16 cellular contexts compared by ENCODE assay signal in genomic region chrX:16604300-16604699, GRCh38. TPM values are rescaled to one million over a fixed set of nuclear protein-coding genes. Genes with fewer than 3 reads are reported as not detected.
A peak's percentile ranks its signal among the peaks of the same experiment; 100 is the strongest.
DNase-seq lines count a peak whose midpoint lies in the region; ATAC-seq and TF ChIP-seq lines count a peak whose summit lies in the region.
"Had no signal": no experiment of that assay in that cellular context is flagged by ENCODE, and none has a peak within 500 bp of the region (broad histone marks: within the 10 kb centered on the region; RNA-seq: fewer than 3 reads in every experiment).

No MANE protein-coding gene starts in this region.

- H3K27me3 ChIP-seq in heart left ventricle, result peaks cover 0 to 7% (median 0%) of the 10 kb centered on the region in 9 donors
- H3K27me3 ChIP-seq in esophagus squamous epithelium, result no peaks in the 10 kb centered on the region
- H3K27me3 ChIP-seq: spleen, upper lobe of right lung had no signal

- DNase-seq in activated CD4-positive, alpha-beta T cell treated with anti-CD3 and anti-CD28 coated beads, Interleukin-2, amount 10 ng/mL, durations not matched to agents 7 days and 5 days, result no peak
- no peak for DNase-seq in activated CD4-positive, alpha-beta T cell treated with anti-CD3 and anti-CD28 coated beads, Interleukin-2, amount 50 U/mL, for 48 hours
- no peak for DNase-seq in activated CD8-positive, alpha-beta T cell treated with anti-CD3 and anti-CD28 coated beads for 36 hours
- DNase-seq in heart left ventricle, result no peak
- DNase-seq in sciatic nerve (ENCODE audit: low spot score), result no peak
- DNase-seq in esophagus squamous epithelium (lab: John Stamatoyannopoulos, UW), result no peak
- no peak for DNase-seq in globus pallidus (ENCODE audit: low spot score)
- no peak for DNase-seq in epidermal melanocyte (ENCODE audit: insufficient read length, low spot score)
- DNase-seq: naive B cell, spleen, upper lobe of right lung had no signal

- peaks cover 0 to 26% (median 4%) of the 10 kb centered on the region in 12 donors for H3K4me1 ChIP-seq in heart left ventricle
- no peaks in the 10 kb centered on the region for H3K4me1 ChIP-seq in esophagus squamous epithelium
- H3K4me1 ChIP-seq: spleen, upper lobe of right lung had no signal

- POLR2A ChIA-PET in activated CD4-positive, alpha-beta T cell treated with anti-CD3 and anti-CD28 coated beads, Interleukin-2, amount 10 ng/mL, durations not matched to agents 7 days and 5 days (lab: Charles Lee), result no interaction called here
- POLR2A ChIA-PET in activated CD8-positive, alpha-beta T cell treated with anti-CD3 and anti-CD28 coated beads for 36 hours (lab: Charles Lee), result no interaction called here

- peak overlapping the region; percentile 3 to 83 (median 66) for H3K27ac ChIP-seq in heart left ventricle
- peak overlapping the region in 2 of 4 donors; percentile 29 to 38 for H3K27ac ChIP-seq in esophagus squamous epithelium
- H3K27ac ChIP-seq: GM23248, upper lobe of right lung had no signal

- CTCF ChIA-PET in activated CD4-positive, alpha-beta T cell treated with anti-CD3 and anti-CD28 coated beads, Interleukin-2, amount 10 ng/mL, durations not matched to agents 7 days and 5 days (lab: Charles Lee), result no interaction called here
- CTCF ChIA-PET in activated CD8-positive, alpha-beta T cell treated with anti-CD3 and anti-CD28 coated beads for 36 hours (lab: Charles Lee), result no interaction called here

- ATAC-seq in activated CD8-positive, alpha-beta T cell treated with anti-CD3 and anti-CD28 coated beads for 36 hours, result no peak
- ATAC-seq in heart left ventricle, result peak; percentile 40 to 64 (median 44)
- ATAC-seq in sciatic nerve, result peak; percentile 32

- H3K9me3 ChIP-seq in heart left ventricle (no peaks in the 10 kb centered on the region), esophagus squamous epithelium (no peaks in the 10 kb centered on the region)
- H3K9me3 ChIP-seq: spleen, upper lobe of right lung had no signal

- TF ChIP-seq POLR2A in heart left ventricle (IDR thresholded peaks at IDR 0.05) (no peak), esophagus squamous epithelium (IDR thresholded peaks at IDR 0.05) (no peak)

- H3K4me3 ChIP-seq in heart left ventricle (no peak overlapping the region), esophagus squamous epithelium (no peak overlapping the region)
- H3K4me3 ChIP-seq: GM23248, spleen, upper lobe of right lung had no signal

- peak overlapping the region; percentile 92 for H3K27ac Mint-ChIP-seq in activated CD4-positive, alpha-beta T cell treated with anti-CD3 and anti-CD28 coated beads, Interleukin-2, amount 10 ng/mL, durations not matched to agents 7 days and 5 days
- peak overlapping the region; percentile 91 for H3K27ac Mint-ChIP-seq in activated CD8-positive, alpha-beta T cell treated with anti-CD3 and anti-CD28 coated beads for 36 hours

- H3K4me3 Mint-ChIP-seq in activated CD4-positive, alpha-beta T cell treated with anti-CD3 and anti-CD28 coated beads, Interleukin-2, amount 10 ng/mL, durations not matched to agents 7 days and 5 days, result peak overlapping the region; percentile 28
- no peak overlapping the region for H3K4me3 Mint-ChIP-seq in activated CD8-positive, alpha-beta T cell treated with anti-CD3 and anti-CD28 coated beads for 36 hours

- WGBS in heart left ventricle, 4 donors, result 56 to 68% (median 64%) methylated on average over 2 of the region's 2 CpGs
- WGBS in esophagus squamous epithelium, 2 donors, result 53 to 89% methylated on average over 2 of the region's 2 CpGs

- peaks cover 23% of the 10 kb centered on the region for H3K4me1 Mint-ChIP-seq in activated CD4-positive, alpha-beta T cell treated with anti-CD3 and anti-CD28 coated beads, Interleukin-2, amount 10 ng/mL, durations not matched to agents 7 days and 5 days
- peaks cover 19% of the 10 kb centered on the region for H3K4me1 Mint-ChIP-seq in activated CD8-positive, alpha-beta T cell treated with anti-CD3 and anti-CD28 coated beads for 36 hours (ENCODE audit: low read depth)

- H3K27me3 Mint-ChIP-seq in activated CD4-positive, alpha-beta T cell treated with anti-CD3 and anti-CD28 coated beads, Interleukin-2, amount 10 ng/mL, durations not matched to agents 7 days and 5 days, result no peaks in the 10 kb centered on the region
- H3K27me3 Mint-ChIP-seq in activated CD8-positive, alpha-beta T cell treated with anti-CD3 and anti-CD28 coated beads for 36 hours, result no peaks in the 10 kb centered on the region
- H3K27me3 Mint-ChIP-seq: naive B cell had no signal

- peaks cover 2% of the 10 kb centered on the region for H3K36me3 Mint-ChIP-seq in activated CD4-positive, alpha-beta T cell treated with anti-CD3 and anti-CD28 coated beads, Interleukin-2, amount 10 ng/mL, durations not matched to agents 7 days and 5 days (ENCODE audit: low read depth)
- no peaks in the 10 kb centered on the region for H3K36me3 Mint-ChIP-seq in activated CD8-positive, alpha-beta T cell treated with anti-CD3 and anti-CD28 coated beads for 36 hours (ENCODE audit: low read depth)
- H3K36me3 Mint-ChIP-seq: naive B cell had no signal

- TF ChIP-seq CTCF in activated CD8-positive, alpha-beta T cell treated with anti-CD3 and anti-CD28 coated beads for 36 hours (IDR thresholded peaks at IDR 0.05), result no peak
- TF ChIP-seq CTCF in heart left ventricle (IDR thresholded peaks at IDR 0.05), result no peak
- TF ChIP-seq CTCF in esophagus squamous epithelium (IDR thresholded peaks at IDR 0.05), result no peak

- H3K9me3 Mint-ChIP-seq in activated CD4-positive, alpha-beta T cell treated with anti-CD3 and anti-CD28 coated beads, Interleukin-2, amount 10 ng/mL, durations not matched to agents 7 days and 5 days, result no peaks in the 10 kb centered on the region
- H3K9me3 Mint-ChIP-seq in activated CD8-positive, alpha-beta T cell treated with anti-CD3 and anti-CD28 coated beads for 36 hours, result no peaks in the 10 kb centered on the region
- H3K9me3 Mint-ChIP-seq: naive B cell had no signal

- H3K36me3 ChIP-seq in heart left ventricle (peaks cover 0 to 6% (median 0%) of the 10 kb centered on the region in 9 donors), esophagus squamous epithelium (no peaks in the 10 kb centered on the region)
- H3K36me3 ChIP-seq: upper lobe of right lung had no signal

- intact Hi-C loops in activated CD8-positive, alpha-beta T cell treated with anti-CD3 and anti-CD28 coated beads for 36 hours (cut with micrococcal nuclease), result no loop called here
- intact Hi-C loops in heart left ventricle (cut with DNase I) (no loop called here), sciatic nerve (cut with DNase I) (no loop called here), esophagus squamous epithelium (cut with DNase I) (no loop called here)

RNA-seq across cellular contexts. Expression of gene S100G, which starts 45.7 kb away (rescaled TPM):
- total RNA-seq in activated CD4-positive, alpha-beta T cell treated with anti-CD3 and anti-CD28 coated beads, Interleukin-2, amount 10 ng/mL, durations not matched to agents 7 days and 5 days, result not detected
- total RNA-seq in activated CD8-positive, alpha-beta T cell treated with anti-CD3 and anti-CD28 coated beads for 36 hours, result not detected
- total RNA-seq in heart left ventricle (not detected), sciatic nerve (not detected), esophagus squamous epithelium (not detected)
- not detected for polyA plus RNA-seq in heart left ventricle
- total RNA-seq: cerebellum, GM23248, HT1080, NCI-H460, RPMI7951, spleen, upper lobe of right lung had no signal
- polyA plus RNA-seq: GM23248, spleen had no signal
